Comparison of ENCODE assay signal across 10 cellular contexts in genomic region chr15:89361451-89362202, GRCh38. TPM values are rescaled to one million over a fixed set of nuclear protein-coding genes. Genes with fewer than 3 reads are reported as not detected.
A peak's percentile ranks its signal among the peaks of the same experiment; 100 is the strongest.
DNase-seq lines count a peak whose midpoint lies in the region; ATAC-seq and TF ChIP-seq lines count a peak whose summit lies in the region.
"Had no signal": no experiment of that assay in that cellular context is flagged by ENCODE, and none has a peak within 500 bp of the region (broad histone marks: within the 10 kb centered on the region; RNA-seq: fewer than 3 reads in every experiment).

No MANE protein-coding gene starts in this region.

- peak overlapping the region in 7 of 8 donors; percentile 12 to 70 (median 40) for H3K4me3 Mint-ChIP-seq in naive B cell

- no peak overlapping the region for H3K4me3 ChIP-seq in GM12865 (ENCODE audit: low read depth, low read length)
- H3K4me3 ChIP-seq: PC-9, thoracic aorta had no signal

- H3K27ac Mint-ChIP-seq in naive B cell: peak overlapping the region in 2 of 6 donors; percentile 53 to 86

- TF ChIP-seq CTCF in GM12865 (IDR thresholded peaks at IDR 0.05; ENCODE audit: insufficient read depth, low read depth, low read length, missing control alignments): no peak

- peaks cover 0 to 9% of the 10 kb centered on the region in 2 donors for H3K36me3 Mint-ChIP-seq in naive B cell

- H3K27me3 Mint-ChIP-seq in naive B cell: peaks cover 66 to 93% (median 85%) of the 10 kb centered on the region in 3 donors

- ATAC-seq in naive B cell (ENCODE audit: low read depth in 2 of 2) (no peak), GM21390 (IDR thresholded peaks at IDR 0.05; ENCODE audit: unreplicated experiment) (no peak), GM19035 (IDR thresholded peaks at IDR 0.05; ENCODE audit: unreplicated experiment) (no peak)

- DNase-seq in GM12865 (ENCODE audit: low read depth) (peak; percentile 43), NCI-H2227 treated with DMSO at 0.1 percent for 48 hours (lab: John Stamatoyannopoulos, UW) (peak; percentile 15), dermis microvascular lymphatic vessel endothelial cell (ENCODE audit: low read depth in 2 of 2) (peak; percentile 33 to 70), naive B cell (peak; percentile 49), stromal cell of bone marrow (ENCODE audit: low read depth) (peak; percentile 21)
- DNase-seq in activated CD4-positive, alpha-beta T cell treated with anti-CD3 and anti-CD28 coated beads, Interleukin-2, amount 50 U/mL, for 4 hours: peak; percentile 52 to 53

- peaks cover 16 to 32% (median 23%) of the 10 kb centered on the region in 3 donors for H3K4me1 Mint-ChIP-seq in naive B cell

- H3K9me3 Mint-ChIP-seq in naive B cell: peaks cover 0 to 9% (median 0%) of the 10 kb centered on the region in 7 donors

RNA-seq across cellular contexts. Expression of gene POLG, which starts 27.0 kb away (rescaled TPM):
- total RNA-seq in dermis microvascular lymphatic vessel endothelial cell: 53.5 and 67.1 TPM in 2 replicates
- polyA plus RNA-seq in naive B cell (ENCODE audit: low read depth in 6 of 6): 10 to 100 TPM; 23.7 to 61.3 (median 28.5) TPM
